16 cellular contexts compared by ENCODE assay signal in the genomic region with DNA sequence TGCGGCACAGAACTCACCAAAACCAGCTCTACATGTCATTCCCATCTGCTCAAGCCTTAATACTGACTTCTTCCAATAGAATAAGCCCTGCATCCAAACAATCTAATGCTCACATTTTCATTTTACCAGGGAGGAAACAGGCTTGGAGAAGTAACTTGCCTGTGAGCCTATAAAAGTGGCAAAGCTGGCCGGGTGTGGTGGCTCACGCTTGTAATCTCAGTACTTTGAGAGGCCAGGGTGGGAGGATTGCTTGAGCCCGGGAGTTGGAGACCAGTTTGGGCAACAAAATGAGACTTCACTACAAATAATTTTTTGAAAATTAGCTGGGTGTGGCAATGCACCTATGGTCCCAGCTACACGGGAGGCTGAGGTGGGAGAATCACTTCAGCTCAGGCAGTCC.
"Had no signal": no experiment of that assay in that cellular context is flagged by ENCODE, and none has a peak within 500 bp of the region (broad histone marks: within the 10 kb centered on the region; RNA-seq: fewer than 3 reads in every experiment).

No MANE protein-coding gene starts in this region.

- H3K27me3 ChIP-seq: cardiac muscle cell, suprapubic skin, uterus had no signal

- DNase-seq: activated CD4-positive, alpha-beta T cell treated with anti-CD3 and anti-CD28 coated beads for 4 hours; activated CD8-positive, alpha-beta T cell treated with anti-CD3 and anti-CD28 coated beads, Interleukin-2, amount 10 ng/mL, durations not matched to agents 7 days and 5 days; activated naive CD4-positive, alpha-beta T cell treated with Interleukin-2 at 50 U/mL for 16 hours; activated naive CD8-positive, alpha-beta T cell treated with anti-CD3 and anti-CD28 coated beads, Interleukin-2, amount 50 U/mL, for 24 hours; effector memory CD4-positive, alpha-beta T cell; hypothalamus; natural killer cell; SW 1271; uterus had no signal

- ATAC-seq: activated CD8-positive, alpha-beta T cell treated with anti-CD3 and anti-CD28 coated beads, Interleukin-2, amount 10 ng/mL, durations not matched to agents 7 days and 5 days; activated naive CD8-positive, alpha-beta T cell treated with anti-CD3 and anti-CD28 coated beads, Interleukin-2, amount 50 U/mL, for 24 hours; natural killer cell; stimulated activated memory B cell treated with anti-CD40 and anti-IgM and Interleukin-4, amounts not matched to agents 10 μg/mL and 1 μg/mL and 100 μg/mL, for 72 hours had no signal

- H3K36me3 ChIP-seq: cardiac muscle cell, prostate gland, suprapubic skin, uterus had no signal

- FAIRE-seq: astrocyte, colon had no signal

- H3K27ac ChIP-seq: cardiac muscle cell, prostate gland, VCaP had no signal

- H3K9me3 ChIP-seq: prostate gland, suprapubic skin, uterus had no signal

- H3K4me3 ChIP-seq: cardiac muscle cell, prostate gland, suprapubic skin, uterus had no signal
